ENCODE assay signal across 1 cellular context in genomic region chr7:30995541-30995940, GRCh38.
TF ChIP-seq lines count a peak whose summit lies in the region.

No MANE protein-coding gene starts in this region.

TF ChIP-seq in K562, 482 proteins besides CTCF, POLR2A, EP300 and RAD21 (continued from another document):
- TF ChIP-seq, protein P1, sequence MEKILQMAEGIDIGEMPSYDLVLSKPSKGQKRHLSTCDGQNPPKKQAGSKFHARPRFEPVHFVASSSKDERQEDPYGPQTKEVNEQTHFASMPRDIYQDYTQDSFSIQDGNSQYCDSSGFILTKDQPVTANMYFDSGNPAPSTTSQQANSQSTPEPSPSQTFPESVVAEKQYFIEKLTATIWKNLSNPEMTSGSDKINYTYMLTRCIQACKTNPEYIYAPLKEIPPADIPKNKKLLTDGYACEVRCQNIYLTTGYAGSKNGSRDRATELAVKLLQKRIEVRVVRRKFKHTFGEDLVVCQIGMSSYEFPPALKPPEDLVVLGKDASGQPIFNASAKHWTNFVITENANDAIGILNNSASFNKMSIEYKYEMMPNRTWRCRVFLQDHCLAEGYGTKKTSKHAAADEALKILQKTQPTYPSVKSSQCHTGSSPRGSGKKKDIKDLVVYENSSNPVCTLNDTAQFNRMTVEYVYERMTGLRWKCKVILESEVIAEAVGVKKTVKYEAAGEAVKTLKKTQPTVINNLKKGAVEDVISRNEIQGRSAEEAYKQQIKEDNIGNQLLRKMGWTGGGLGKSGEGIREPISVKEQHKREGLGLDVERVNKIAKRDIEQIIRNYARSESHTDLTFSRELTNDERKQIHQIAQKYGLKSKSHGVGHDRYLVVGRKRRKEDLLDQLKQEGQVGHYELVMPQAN (IDR thresholded peaks at IDR 0.05; ENCODE audit: borderline replicate concordance): no peak
- TF ChIP-seq FOXA3 (CRISPR knock-in tag; conservative IDR thresholded peaks at IDR 0.05 in 1 of 2, IDR thresholded peaks at IDR 0.05 in 1 of 2): no peak
- TF ChIP-seq MCM7 (IDR thresholded peaks at IDR 0.05): no peak
- no peak for TF ChIP-seq ATF7 (IDR thresholded peaks at IDR 0.05)
- no peak for TF ChIP-seq TCF7 (IDR thresholded peaks at IDR 0.05; ENCODE audit: borderline replicate concordance)
- TF ChIP-seq CBX1 (IDR thresholded peaks at IDR 0.05; ENCODE audit: low read depth): no peak
- no peak for TF ChIP-seq FOXJ3 (CRISPR knock-in tag; IDR thresholded peaks at IDR 0.05)
- no peak for TF ChIP-seq MBD2 (IDR thresholded peaks at IDR 0.05; ENCODE audit: borderline replicate concordance, low read depth)
- no peak for TF ChIP-seq EP400 (IDR thresholded peaks at IDR 0.05)
- TF ChIP-seq, protein P2, sequence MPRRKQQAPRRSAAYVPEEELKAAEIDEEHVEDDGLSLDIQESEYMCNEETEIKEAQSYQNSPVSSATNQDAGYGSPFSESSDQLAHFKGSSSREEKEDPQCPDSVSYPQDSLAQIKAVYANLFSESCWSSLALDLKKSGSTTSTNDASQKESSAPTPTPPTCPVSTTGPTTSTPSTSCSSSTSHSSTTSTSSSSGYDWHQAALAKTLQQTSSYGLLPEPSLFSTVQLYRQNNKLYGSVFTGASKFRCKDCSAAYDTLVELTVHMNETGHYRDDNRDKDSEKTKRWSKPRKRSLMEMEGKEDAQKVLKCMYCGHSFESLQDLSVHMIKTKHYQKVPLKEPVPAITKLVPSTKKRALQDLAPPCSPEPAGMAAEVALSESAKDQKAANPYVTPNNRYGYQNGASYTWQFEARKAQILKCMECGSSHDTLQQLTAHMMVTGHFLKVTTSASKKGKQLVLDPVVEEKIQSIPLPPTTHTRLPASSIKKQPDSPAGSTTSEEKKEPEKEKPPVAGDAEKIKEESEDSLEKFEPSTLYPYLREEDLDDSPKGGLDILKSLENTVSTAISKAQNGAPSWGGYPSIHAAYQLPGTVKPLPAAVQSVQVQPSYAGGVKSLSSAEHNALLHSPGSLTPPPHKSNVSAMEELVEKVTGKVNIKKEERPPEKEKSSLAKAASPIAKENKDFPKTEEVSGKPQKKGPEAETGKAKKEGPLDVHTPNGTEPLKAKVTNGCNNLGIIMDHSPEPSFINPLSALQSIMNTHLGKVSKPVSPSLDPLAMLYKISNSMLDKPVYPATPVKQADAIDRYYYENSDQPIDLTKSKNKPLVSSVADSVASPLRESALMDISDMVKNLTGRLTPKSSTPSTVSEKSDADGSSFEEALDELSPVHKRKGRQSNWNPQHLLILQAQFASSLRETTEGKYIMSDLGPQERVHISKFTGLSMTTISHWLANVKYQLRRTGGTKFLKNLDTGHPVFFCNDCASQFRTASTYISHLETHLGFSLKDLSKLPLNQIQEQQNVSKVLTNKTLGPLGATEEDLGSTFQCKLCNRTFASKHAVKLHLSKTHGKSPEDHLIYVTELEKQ (CRISPR knock-in tag; IDR thresholded peaks at IDR 0.05): no peak
- TF ChIP-seq KLF16 (IDR thresholded peaks at IDR 0.05): no peak
- TF ChIP-seq RFX1 (IDR thresholded peaks at IDR 0.05): no peak
- no peak for TF ChIP-seq NR2C2 (CRISPR knock-in tag; IDR thresholded peaks at IDR 0.05)
- no peak for TF ChIP-seq NR2C2 (tag; IDR thresholded peaks at IDR 0.05)
- TF ChIP-seq NFE2 (IDR thresholded peaks at IDR 0.05; ENCODE audit: low read depth): peak; percentile 62
- peak; percentile 48 for TF ChIP-seq MAFK (IDR thresholded peaks at IDR 0.05; ENCODE audit: low read length)
- no peak for TF ChIP-seq YY1 (IDR thresholded peaks at IDR 0.05; ENCODE audit: borderline replicate concordance in 1 of 3, control insufficient read depth in 1 of 3, extremely low read depth in 1 of 3, insufficient read depth in 3 of 3, insufficient read length in 1 of 3, insufficient replicate concordance in 2 of 3, low read depth in 1 of 3, low read length in 2 of 3)
- TF ChIP-seq BACH1 (tag; IDR thresholded peaks at IDR 0.05): no peak
- peak; percentile 84 for TF ChIP-seq MAFG (tag; conservative IDR thresholded peaks at IDR 0.05)
- no peak for TF ChIP-seq ZNF354B (CRISPR knock-in tag; IDR thresholded peaks at IDR 0.05)
- no peak for TF ChIP-seq SAFB2 (IDR thresholded peaks at IDR 0.05; ENCODE audit: borderline replicate concordance, low read depth, low read length, severe bottlenecking)
- TF ChIP-seq NFE2L1 (tag; IDR thresholded peaks at IDR 0.05; ENCODE audit: borderline replicate concordance, low read depth): 0 out of 2 replicates have a peak, but pooled peaks have one; percentile 33
- TF ChIP-seq ZNF134 (CRISPR knock-in tag; conservative IDR thresholded peaks at IDR 0.05): no peak
- TF ChIP-seq ZNF316 (IDR thresholded peaks at IDR 0.05): peak; percentile 89
- TF ChIP-seq ILF3 (IDR thresholded peaks at IDR 0.05; ENCODE audit: borderline replicate concordance): no peak
- TF ChIP-seq MAFF (IDR thresholded peaks at IDR 0.05; ENCODE audit: low read length): peak; percentile 65
- TF ChIP-seq ASH1L (IDR thresholded peaks at IDR 0.05; ENCODE audit: borderline replicate concordance, low read depth, partially characterized antibody): no peak
